ENCODE assay signal across 16 cellular contexts in genomic region chr16:1536601-1537000, GRCh38. TPM values are rescaled to one million over a fixed set of nuclear protein-coding genes. Genes with fewer than 3 reads are reported as not detected.
A peak's percentile ranks its signal among the peaks of the same experiment; 100 is the strongest.
DNase-seq lines count a peak whose midpoint lies in the region; ATAC-seq and TF ChIP-seq lines count a peak whose summit lies in the region.
"Had no signal": no experiment of that assay in that cellular context is flagged by ENCODE, and none has a peak within 500 bp of the region (broad histone marks: within the 10 kb centered on the region; RNA-seq: fewer than 3 reads in every experiment).

No MANE protein-coding gene starts in this region.

- no peak for DNase-seq in activated CD8-positive, alpha-beta memory T cell treated with anti-CD3 and anti-CD28 coated beads, Interleukin-2, amount 10 ng/mL, durations not matched to agents 7 days and 5 days
- no peak for DNase-seq in activated CD8-positive, alpha-beta memory T cell treated with anti-CD3 and anti-CD28 coated beads, Interleukin-2, amount 50 U/mL, for 48 hours
- no peak for DNase-seq in activated CD8-positive, alpha-beta T cell treated with anti-CD3 and anti-CD28 coated beads, Interleukin-2, amount 10 ng/mL, durations not matched to agents 7 days and 5 days
- DNase-seq in left ventricle myocardium superior (peak; percentile 25), spleen (no peak), NOMO-1 treated with DMSO at 0.1 percent for 48 hours (lab: John Stamatoyannopoulos, UW; ENCODE audit: unreplicated experiment) (no peak), NCI-H1436 treated with DMSO at 0.1 percent for 48 hours (lab: John Stamatoyannopoulos, UW) (no peak), MG63 (no peak)
- DNase-seq: HCEC 1CT, NCI-H1092, NCI-H446, OCI-M1 had no signal

- H3K9me3 Mint-ChIP-seq in activated CD8-positive, alpha-beta memory T cell treated with anti-CD3 and anti-CD28 coated beads, Interleukin-2, amount 10 ng/mL, durations not matched to agents 7 days and 5 days (ENCODE audit: low read depth) = no peaks in the 10 kb centered on the region
- no peaks in the 10 kb centered on the region for H3K9me3 Mint-ChIP-seq in activated CD8-positive, alpha-beta T cell treated with anti-CD3 and anti-CD28 coated beads, Interleukin-2, amount 10 ng/mL, durations not matched to agents 7 days and 5 days (ENCODE audit: insufficient read depth)

- H3K27ac Mint-ChIP-seq in activated CD8-positive, alpha-beta memory T cell treated with anti-CD3 and anti-CD28 coated beads, Interleukin-2, amount 10 ng/mL, durations not matched to agents 7 days and 5 days = peak overlapping the region; percentile 73
- peak overlapping the region; percentile 76 for H3K27ac Mint-ChIP-seq in activated CD8-positive, alpha-beta T cell treated with anti-CD3 and anti-CD28 coated beads, Interleukin-2, amount 10 ng/mL, durations not matched to agents 7 days and 5 days

- H3K27ac ChIP-seq in spleen = peak overlapping the region in 3 of 8 donors; percentile 14 to 95 (median 90)
- H3K27ac ChIP-seq: cardiac muscle cell had no signal

- 74 to 84% (median 76%) methylated on average over 13 of the region's 13 CpGs for WGBS in spleen, 5 donors

- H3K9me3 ChIP-seq in spleen (no peaks in the 10 kb centered on the region), MG63 (no peaks in the 10 kb centered on the region)
- H3K9me3 ChIP-seq: mucosa of descending colon had no signal

- ATAC-seq in activated CD8-positive, alpha-beta memory T cell treated with anti-CD3 and anti-CD28 coated beads, Interleukin-2, amount 10 ng/mL, durations not matched to agents 7 days and 5 days = no peak
- ATAC-seq in activated CD8-positive, alpha-beta T cell treated with anti-CD3 and anti-CD28 coated beads, Interleukin-2, amount 10 ng/mL, durations not matched to agents 7 days and 5 days = no peak
- ATAC-seq in left ventricle myocardium superior = no peak
- ATAC-seq: esophagus mucosa, mucosa of descending colon had no signal

- H3K4me1 ChIP-seq in spleen = peaks cover 36 to 100% (median 80%) of the 10 kb centered on the region in 6 donors

- CTCF ChIA-PET in activated CD8-positive, alpha-beta memory T cell treated with anti-CD3 and anti-CD28 coated beads, Interleukin-2, amount 10 ng/mL, durations not matched to agents 7 days and 5 days (lab: Charles Lee) = interaction anchor here (1.6 to 1.7 kb wide), 2 partner anchors 116 to 169 kb away, joined by 4 read pairs; partner anchors contain the start of gene UQCC4
- CTCF ChIA-PET in activated CD8-positive, alpha-beta T cell treated with anti-CD3 and anti-CD28 coated beads, Interleukin-2, amount 10 ng/mL, durations not matched to agents 7 days and 5 days (lab: Charles Lee) = interaction anchor here (0.9 kb wide), 1 partner anchor 21 kb away, joined by 3 read pairs; no protein-coding TSS in a partner anchor

- TF ChIP-seq CTCF in spleen (IDR thresholded peaks at IDR 0.05 in 8 of 11, conservative IDR thresholded peaks at IDR 0.05 in 3 of 11) = no peak

- H3K27me3 Mint-ChIP-seq in activated CD8-positive, alpha-beta memory T cell treated with anti-CD3 and anti-CD28 coated beads, Interleukin-2, amount 10 ng/mL, durations not matched to agents 7 days and 5 days = no peaks in the 10 kb centered on the region
- no peaks in the 10 kb centered on the region for H3K27me3 Mint-ChIP-seq in activated CD8-positive, alpha-beta T cell treated with anti-CD3 and anti-CD28 coated beads, Interleukin-2, amount 10 ng/mL, durations not matched to agents 7 days and 5 days (ENCODE audit: low read depth)

- H3K36me3 ChIP-seq in spleen (peaks cover 0 to 63% (median 22%) of the 10 kb centered on the region in 6 donors), MG63 (no peaks in the 10 kb centered on the region)
- H3K36me3 ChIP-seq: cardiac muscle cell had no signal

- peaks cover 0 to 22% (median 5%) of the 10 kb centered on the region in 7 donors for H3K27me3 ChIP-seq in spleen (replicated peaks in 1 of 7)
- H3K27me3 ChIP-seq in MG63 = no peaks in the 10 kb centered on the region
- H3K27me3 ChIP-seq: cardiac muscle cell had no signal

- POLR2A ChIA-PET in activated CD8-positive, alpha-beta T cell treated with anti-CD3 and anti-CD28 coated beads, Interleukin-2, amount 10 ng/mL, durations not matched to agents 7 days and 5 days (lab: Charles Lee) = interaction anchor here (0.6 kb wide), 1 partner anchor 248 kb away, joined by 3 read pairs; no protein-coding TSS in a partner anchor

- intact Hi-C loops in left ventricle myocardium superior (cut with micrococcal nuclease) = no loop called here
- intact Hi-C loops in spleen (cut with DNase I; ENCODE audit: low total_unique reads) = no loop called here

- H3K4me3 ChIP-seq in spleen (peak overlapping the region in 5 of 8 donors; percentile 50 to 86 (median 66)), MG63 (no peak overlapping the region)
- H3K4me3 ChIP-seq: cardiac muscle cell, mucosa of descending colon had no signal

- H3K4me1 Mint-ChIP-seq in activated CD8-positive, alpha-beta memory T cell treated with anti-CD3 and anti-CD28 coated beads, Interleukin-2, amount 10 ng/mL, durations not matched to agents 7 days and 5 days = peaks cover 53% of the 10 kb centered on the region
- peaks cover 59% of the 10 kb centered on the region for H3K4me1 Mint-ChIP-seq in activated CD8-positive, alpha-beta T cell treated with anti-CD3 and anti-CD28 coated beads, Interleukin-2, amount 10 ng/mL, durations not matched to agents 7 days and 5 days (ENCODE audit: low read depth)

- peak overlapping the region; percentile 94 for H3K4me3 Mint-ChIP-seq in activated CD8-positive, alpha-beta memory T cell treated with anti-CD3 and anti-CD28 coated beads, Interleukin-2, amount 10 ng/mL, durations not matched to agents 7 days and 5 days
- H3K4me3 Mint-ChIP-seq in activated CD8-positive, alpha-beta T cell treated with anti-CD3 and anti-CD28 coated beads, Interleukin-2, amount 10 ng/mL, durations not matched to agents 7 days and 5 days = peak overlapping the region; percentile 90

- H3K36me3 Mint-ChIP-seq in activated CD8-positive, alpha-beta memory T cell treated with anti-CD3 and anti-CD28 coated beads, Interleukin-2, amount 10 ng/mL, durations not matched to agents 7 days and 5 days = peaks cover 32% of the 10 kb centered on the region
- H3K36me3 Mint-ChIP-seq in activated CD8-positive, alpha-beta T cell treated with anti-CD3 and anti-CD28 coated beads, Interleukin-2, amount 10 ng/mL, durations not matched to agents 7 days and 5 days (ENCODE audit: low read depth) = peaks cover 52% of the 10 kb centered on the region

- no peak for TF ChIP-seq POLR2A in spleen (IDR thresholded peaks at IDR 0.05)

RNA-seq across cellular contexts. Expression of gene TMEM204, which starts 3.1 kb away (rescaled TPM):
- total RNA-seq in activated CD8-positive, alpha-beta memory T cell treated with anti-CD3 and anti-CD28 coated beads, Interleukin-2, amount 10 ng/mL, durations not matched to agents 7 days and 5 days = 10 to 100 TPM; 34.7 to 37.1 TPM
- 10 to 100 TPM; 35.1 to 35.6 TPM for total RNA-seq in activated CD8-positive, alpha-beta T cell treated with anti-CD3 and anti-CD28 coated beads, Interleukin-2, amount 10 ng/mL, durations not matched to agents 7 days and 5 days
- 28.8 TPM for total RNA-seq in left ventricle myocardium superior
- 10 to 100 TPM; 12.6 to 47.1 (median 26.9) TPM for total RNA-seq in spleen
- polyA plus RNA-seq in spleen = 10 to 100 TPM; 10.1 to 21.0 (median 13.6) TPM
- total RNA-seq in MG63 (2014; rRNA removed; shearing (Covaris generic); ENCODE audit: low replicate concordance) = 1.7 TPM in 1 of 2 replicates, not detected in the other
- total RNA-seq: Daoy had no signal

RNA-seq across cellular contexts. Expression of gene TELO2, which starts 43.4 kb away (rescaled TPM):
- 10 to 100 TPM; 60.7 to 63.8 TPM for total RNA-seq in activated CD8-positive, alpha-beta memory T cell treated with anti-CD3 and anti-CD28 coated beads, Interleukin-2, amount 10 ng/mL, durations not matched to agents 7 days and 5 days
- total RNA-seq in activated CD8-positive, alpha-beta T cell treated with anti-CD3 and anti-CD28 coated beads, Interleukin-2, amount 10 ng/mL, durations not matched to agents 7 days and 5 days = 10 to 100 TPM; 70.1 to 73.3 TPM
- total RNA-seq in left ventricle myocardium superior (21.6 TPM), spleen (10 to 100 TPM; 28.5 to 64.2 (median 44.0) TPM)
- 100 to 1,000 TPM in 1 of 3 donors, 10 to 100 TPM in 2; 60.3 to 110 (median 83.5) TPM for polyA plus RNA-seq in spleen
- total RNA-seq in MG63 (2014; rRNA removed; shearing (Covaris generic); ENCODE audit: low replicate concordance) = 21.2 and 48.7 TPM in 2 replicates

RNA-seq across cellular contexts. Expression of gene PTX4, which starts 47.9 kb away (rescaled TPM):
- not detected for total RNA-seq in activated CD8-positive, alpha-beta memory T cell treated with anti-CD3 and anti-CD28 coated beads, Interleukin-2, amount 10 ng/mL, durations not matched to agents 7 days and 5 days
- total RNA-seq in activated CD8-positive, alpha-beta T cell treated with anti-CD3 and anti-CD28 coated beads, Interleukin-2, amount 10 ng/mL, durations not matched to agents 7 days and 5 days = not detected
- total RNA-seq in left ventricle myocardium superior (not detected), spleen (under 1 TPM in 5 of 7 donors, not detected in 2; 0.23 to 0.85 (median 0.60) TPM)
- polyA plus RNA-seq in spleen = under 1 TPM in 2 of 3 donors, not detected in 1; 0.03 to 0.19 TPM
- not detected in 2 replicates for total RNA-seq in MG63 (2014; rRNA removed; shearing (Covaris generic); ENCODE audit: low replicate concordance)
- total RNA-seq: Daoy, esophagus mucosa, mucosa of descending colon had no signal
- polyA plus RNA-seq: cardiac muscle cell had no signal
